ENCODE assay signal across 10 cellular contexts in the genomic region with DNA sequence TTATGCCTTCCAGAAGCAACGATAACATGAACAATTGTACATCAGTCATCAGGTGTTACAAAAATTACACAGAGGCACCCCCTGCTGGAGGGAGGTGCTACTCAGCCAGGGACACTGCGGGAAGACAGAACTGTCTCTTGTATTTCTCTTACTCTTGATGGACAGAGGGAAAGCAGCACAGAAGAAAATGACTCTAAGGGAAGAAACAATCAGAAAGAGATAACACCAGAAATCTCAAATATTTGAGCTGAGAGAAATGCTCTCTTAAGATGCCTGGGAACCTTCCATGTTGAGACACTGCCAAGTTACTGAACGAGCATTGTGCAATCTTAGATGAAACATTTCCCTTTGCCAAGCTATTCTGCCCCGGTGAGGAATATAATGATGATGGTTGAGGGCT.
DNase-seq lines count a peak whose midpoint lies in the region; ATAC-seq and TF ChIP-seq lines count a peak whose summit lies in the region.
"Had no signal": no experiment of that assay in that cellular context is flagged by ENCODE, and none has a peak within 500 bp of the region (broad histone marks: within the 10 kb centered on the region; RNA-seq: fewer than 3 reads in every experiment).

No MANE protein-coding gene starts in this region.

- peak; percentile 51 for TF ChIP-seq CTCF in astrocyte of the spinal cord (IDR thresholded peaks at IDR 0.05; ENCODE audit: low read depth, low read length)

- no peak for ATAC-seq in GM18868 (IDR thresholded peaks at IDR 0.05; ENCODE audit: unreplicated experiment)
- ATAC-seq: stimulated activated naive CD8-positive, alpha-beta T cell treated with anti-CD3 and anti-CD28 coated beads, Interleukin-15, Interleukin-2, amounts not matched to agents 100 U/mL and 50 U/mL, for 24 hours had no signal

- H3K4me3 ChIP-seq in astrocyte of the spinal cord (ENCODE audit: low read depth, low read length), result no peak overlapping the region
- H3K4me3 ChIP-seq: lung had no signal

- in situ Hi-C loops in KBM-7 (cut with MboI; ENCODE audit: low pct_unique_long_range_greater_than_20kb, low sequenced_read_pairs) (no loop called here), astrocyte of the spinal cord (cut with HindIII; ENCODE audit: low sequenced_read_pairs) (no loop called here)

- DNase-seq in GM04504 (ENCODE audit: low read depth), result peak; percentile 46
- DNase-seq in KBM-7, result peak; percentile 2
- peak; percentile 52 for DNase-seq in astrocyte of the spinal cord (ENCODE audit: low read depth, low spot score)
- DNase-seq in myocyte (ENCODE audit: low read depth), result peak; percentile 35
- no peak for DNase-seq in NK-92 treated with Interleukin-12 subunit alpha and Interleukin-12 subunit beta, amount 100 ng/mL, for 24 hours (lab: John Stamatoyannopoulos, UW)
- DNase-seq in T-helper 9 cell, result no peak
- no peak for DNase-seq in GF-D8 (lab: John Stamatoyannopoulos, UW)
- DNase-seq: stimulated activated naive CD8-positive, alpha-beta T cell treated with anti-CD3 and anti-CD28 coated beads, Interleukin-15, Interleukin-2, amounts not matched to agents 100 U/mL and 50 U/mL, for 24 hours had no signal

Comparison
In these comparisons a context has a peak if more than half of its experiments do, and no peak if none do; other contexts are left out.
1. DNase-seq: peak in GM04504 (single experiment), KBM-7 (single experiment), astrocyte of the spinal cord (single experiment) and myocyte (single experiment); none in NK-92 treated with Interleukin-12 subunit alpha and Interleukin-12 subunit beta, amount 100 ng/mL, for 24 hours (single experiment), T-helper 9 cell (single experiment) and GF-D8 (single experiment).